In the genomic region with DNA sequence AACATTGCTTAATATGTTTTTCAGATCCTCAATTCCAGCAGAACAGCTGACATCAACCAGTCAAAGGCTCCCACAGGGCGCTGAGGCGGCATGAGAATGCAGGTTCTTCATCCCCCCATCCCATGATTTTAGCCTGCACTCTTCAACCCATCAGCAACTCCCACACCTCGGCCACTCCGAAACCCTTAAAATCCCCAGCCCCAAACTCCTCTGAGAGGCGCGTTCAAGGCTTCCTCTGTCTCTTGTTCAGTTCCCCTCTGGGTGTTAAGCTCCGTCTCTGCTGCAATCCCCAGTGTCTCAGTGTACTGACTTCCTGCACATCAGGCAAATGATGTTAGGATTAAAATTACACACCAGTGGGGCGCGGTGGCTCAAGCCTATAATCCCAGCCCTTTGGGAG, we compare ENCODE assay signal across 16 cellular contexts. TPM values are rescaled to one million over a fixed set of nuclear protein-coding genes. Genes with fewer than 3 reads are reported as not detected.
A peak's percentile ranks its signal among the peaks of the same experiment; 100 is the strongest.
DNase-seq lines count a peak whose midpoint lies in the region; ATAC-seq and TF ChIP-seq lines count a peak whose summit lies in the region.
"Had no signal": no experiment of that assay in that cellular context is flagged by ENCODE, and none has a peak within 500 bp of the region (broad histone marks: within the 10 kb centered on the region; RNA-seq: fewer than 3 reads in every experiment).

No MANE protein-coding gene starts in this region.

- H3K4me2 ChIP-seq in Karpas-422 (ENCODE audit: low read depth, low read length, poor library complexity, severe bottlenecking) (peak overlapping the region; percentile 46), neural progenitor cell (no peak overlapping the region)

- no peaks in the 10 kb centered on the region for H3K79me2 ChIP-seq in Karpas-422 (ENCODE audit: low read length)
- H3K79me2 ChIP-seq in neural progenitor cell (ENCODE audit: low read depth): no peaks in the 10 kb centered on the region

- no peak overlapping the region for H3K4me3 Mint-ChIP-seq in neural progenitor cell
- H3K4me3 Mint-ChIP-seq: CD4-positive, CD25-positive, alpha-beta regulatory T cell; H9 had no signal

- peaks cover 3% of the 10 kb centered on the region for H3K27me3 Mint-ChIP-seq in neural progenitor cell (ENCODE audit: insufficient read depth, low read depth)

- intact Hi-C loops in left ventricle myocardium superior (cut with micrococcal nuclease): no loop called here

- H3F3A ChIP-seq in neural progenitor cell (ENCODE audit: low read depth): no peaks in the 10 kb centered on the region

- H3K4me3 ChIP-seq in Karpas-422 (ENCODE audit: low read length): peak overlapping the region; percentile 35; the same call in 1 of the 2 replicates
- no peak overlapping the region for H3K4me3 ChIP-seq in neural progenitor cell
- no peak overlapping the region for H3K4me3 ChIP-seq in tibial nerve
- H3K4me3 ChIP-seq: Peyer's patch had no signal

- peaks cover 22% of the 10 kb centered on the region for H3K4me1 ChIP-seq in Karpas-422 (ENCODE audit: low read length)
- no peaks in the 10 kb centered on the region for H3K4me1 ChIP-seq in neural progenitor cell
- peaks cover 0 to 8% (median 0%) of the 10 kb centered on the region in 4 donors for H3K4me1 ChIP-seq in tibial nerve
- H3K4me1 ChIP-seq: Peyer's patch had no signal

- peak; percentile 51 for DNase-seq in activated effector memory CD4-positive, alpha-beta T cell treated with anti-CD3 and anti-CD28 coated beads, Interleukin-2, amount 50 U/mL, for 16 hours
- DNase-seq in activated effector memory CD4-positive, alpha-beta T cell treated with Interleukin-2 at 50 U/mL for 16 hours: no peak
- DNase-seq in Karpas-422 (peak; percentile 74), left ventricle myocardium superior (no peak), neural progenitor cell (ENCODE audit: low spot score) (no peak), tibial nerve (ENCODE audit: low spot score in 2 of 2) (no peak), NCI-H1694 (lab: John Stamatoyannopoulos, UW) (no peak), putamen (ENCODE audit: low spot score) (no peak)
- DNase-seq: CD4-positive, CD25-positive, alpha-beta regulatory T cell; DMS53; H9; NCI-H1092 treated with DMSO at 0.1 percent for 48 hours; NCI-H1694 treated with DMSO at 0.1 percent for 48 hours; NCI-H748 treated with DMSO at 0.1 percent for 48 hours; Peyer's patch; SHP77 treated with DMSO at 0.1 percent for 48 hours had no signal

- H3K9me3 Mint-ChIP-seq in neural progenitor cell: peaks cover 1% of the 10 kb centered on the region
- H3K9me3 Mint-ChIP-seq: CD4-positive, CD25-positive, alpha-beta regulatory T cell; H9 had no signal

- peak overlapping the region; percentile 90 for H3K27ac ChIP-seq in Karpas-422 (ENCODE audit: low read length)
- no peak overlapping the region for H3K27ac ChIP-seq in neural progenitor cell
- peak overlapping the region in 1 of 4 donors; percentile 50 for H3K27ac ChIP-seq in tibial nerve
- H3K27ac ChIP-seq: Peyer's patch had no signal

- H3K9me3 ChIP-seq in Karpas-422 (ENCODE audit: low read length): no peaks in the 10 kb centered on the region
- H3K9me3 ChIP-seq in neural progenitor cell (ENCODE audit: low read depth): no peaks in the 10 kb centered on the region
- no peaks in the 10 kb centered on the region for H3K9me3 ChIP-seq in tibial nerve
- H3K9me3 ChIP-seq: Peyer's patch had no signal

- H3K27me3 ChIP-seq in Karpas-422 (ENCODE audit: low read length) (no peaks in the 10 kb centered on the region), neural progenitor cell (no peaks in the 10 kb centered on the region), tibial nerve (no peaks in the 10 kb centered on the region)
- H3K27me3 ChIP-seq: Peyer's patch had no signal

- H3K27ac Mint-ChIP-seq in neural progenitor cell: peak overlapping the region; percentile 13

- H4K20me1 ChIP-seq in Karpas-422 (ENCODE audit: insufficient read depth, low read depth, low read length): no peaks in the 10 kb centered on the region
- no peaks in the 10 kb centered on the region for H4K20me1 ChIP-seq in neural progenitor cell (ENCODE audit: low read depth)

- ATAC-seq in left ventricle myocardium superior: peak; percentile 37

- WGBS in tibial nerve, 2 donors: 79% methylated on average over 9 of the region's 9 CpGs

- no peaks in the 10 kb centered on the region for H3K9me2 ChIP-seq in Karpas-422 (replicated peaks; ENCODE audit: insufficient read depth, low read length)

- TF ChIP-seq CTCF in neural progenitor cell (IDR thresholded peaks at IDR 0.05) (no peak), tibial nerve (IDR thresholded peaks at IDR 0.05) (no peak)

- H2AFZ ChIP-seq in Karpas-422 (ENCODE audit: low read length) (no peak overlapping the region), neural progenitor cell (replicated peaks) (no peak overlapping the region)

- 0 out of 2 replicates have a peak, but pooled peaks cover 15% of the 10 kb centered on the region for H3K36me3 ChIP-seq in Karpas-422 (ENCODE audit: insufficient read depth, low read length)
- no peaks in the 10 kb centered on the region for H3K36me3 ChIP-seq in neural progenitor cell
- peaks cover 0 to 30% (median 0%) of the 10 kb centered on the region in 3 donors for H3K36me3 ChIP-seq in tibial nerve
- H3K36me3 ChIP-seq: Peyer's patch had no signal

- H3K9ac ChIP-seq in Karpas-422 (ENCODE audit: low read length) (peak overlapping the region; percentile 60), neural progenitor cell (no peak overlapping the region)

- peak in 1 of 2 donors; percentile 46 for TF ChIP-seq EP300 in tibial nerve (IDR thresholded peaks at IDR 0.05)

- H3K4me1 Mint-ChIP-seq in neural progenitor cell: peaks cover 17% of the 10 kb centered on the region

- no peak for TF ChIP-seq POLR2A in tibial nerve (IDR thresholded peaks at IDR 0.05)

- H3K36me3 Mint-ChIP-seq in neural progenitor cell: peaks cover 6% of the 10 kb centered on the region

RNA-seq across cellular contexts. Expression of gene LAMP1, which starts 24.2 kb away (rescaled TPM):
- 28.4 and 29.7 TPM in 2 replicates for total RNA-seq in Karpas-422 (2014; rRNA removed; shearing (Covaris generic); ENCODE audit: low replicate concordance)
- 98.6 TPM for total RNA-seq in left ventricle myocardium superior
- total RNA-seq in neural progenitor cell (ENCODE audit: low replicate concordance): 49.7 and 64.6 TPM in 2 replicates
- 100 to 1,000 TPM; 114 to 166 (median 130) TPM for total RNA-seq in tibial nerve

Comparison
In these comparisons a context has a peak if more than half of its experiments do, and no peak if none do; other contexts are left out.
1. DNase-seq: peak in activated effector memory CD4-positive, alpha-beta T cell treated with anti-CD3 and anti-CD28 coated beads, Interleukin-2, amount 50 U/mL, for 16 hours (single experiment) and Karpas-422 (single experiment); none in activated effector memory CD4-positive, alpha-beta T cell treated with Interleukin-2 at 50 U/mL for 16 hours (single experiment), left ventricle myocardium superior (single experiment), neural progenitor cell (single experiment), tibial nerve (0 of 2), NCI-H1694 (single experiment) and putamen (single experiment).